ENCODE assay signal across 16 cellular contexts in the genomic region with DNA sequence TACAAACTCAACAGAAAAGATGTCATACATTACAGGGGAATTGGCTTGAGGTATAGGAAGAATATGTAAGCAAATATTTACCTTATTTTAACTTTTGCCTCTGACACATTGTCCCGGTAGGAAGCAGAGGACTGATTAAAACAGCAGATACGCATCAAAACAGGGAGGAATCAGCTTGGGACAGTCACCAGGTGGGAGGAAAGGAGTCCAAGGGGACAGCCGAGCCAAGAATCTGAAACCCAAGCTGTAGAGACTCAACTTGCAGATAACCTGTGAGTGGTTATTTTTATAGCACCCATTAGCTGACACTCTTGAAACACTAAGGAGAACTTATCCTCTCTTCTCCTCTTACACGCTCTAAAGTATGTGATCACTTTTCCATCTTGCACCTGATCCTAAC. TPM values are rescaled to one million over a fixed set of nuclear protein-coding genes. Genes with fewer than 3 reads are reported as not detected.
DNase-seq lines count a peak whose midpoint lies in the region; ATAC-seq and TF ChIP-seq lines count a peak whose summit lies in the region.
"Had no signal": no experiment of that assay in that cellular context is flagged by ENCODE, and none has a peak within 500 bp of the region (broad histone marks: within the 10 kb centered on the region; RNA-seq: fewer than 3 reads in every experiment).

No MANE protein-coding gene starts in this region.

- TF ChIP-seq CTCF in left ventricle myocardium inferior (IDR thresholded peaks at IDR 0.05; ENCODE audit: borderline replicate concordance) (no peak), heart right ventricle (IDR thresholded peaks at IDR 0.05) (no peak), PC-3 (conservative IDR thresholded peaks at IDR 0.05; ENCODE audit: low read depth, low read length) (no peak), thoracic aorta (IDR thresholded peaks at IDR 0.05) (no peak)

- H3F3A ChIP-seq in PC-3 (ENCODE audit: low read length, unreplicated experiment): no peaks in the 10 kb centered on the region

- no peak overlapping the region for H2AFZ ChIP-seq in PC-3 (ENCODE audit: low read length)

- H3K27me3 ChIP-seq in left ventricle myocardium inferior (ENCODE audit: low read depth) (no peaks in the 10 kb centered on the region), heart right ventricle (no peaks in the 10 kb centered on the region), PC-3 (ENCODE audit: low read length) (peaks cover 44% of the 10 kb centered on the region), thoracic aorta (replicated peaks; ENCODE audit: insufficient read depth) (no peaks in the 10 kb centered on the region)
- H3K27me3 ChIP-seq: BLaER1 had no signal

- no peaks in the 10 kb centered on the region for H3K79me2 ChIP-seq in PC-3 (ENCODE audit: low read length)

- no peak for DNase-seq in left ventricle myocardium inferior
- DNase-seq in heart right ventricle: no peak
- peak; percentile 63 for DNase-seq in PC-3
- DNase-seq in thoracic aorta (ENCODE audit: low spot score): no peak
- DNase-seq in activated CD4-positive, alpha-beta T cell treated with anti-CD3 and anti-CD28 coated beads for 4 hours: no peak
- DNase-seq in GDM1 (lab: John Stamatoyannopoulos, UW): no peak
- DNase-seq in activated CD4-positive, alpha-beta T cell treated with anti-CD3 and anti-CD28 coated beads for 1 hour: no peak
- DNase-seq: 8988T; CD8-positive, alpha-beta T cell; DMS79 treated with DMSO at 0.1 percent for 48 hours; GOT3; H7 had no signal

- no peaks in the 10 kb centered on the region for H3K9me3 ChIP-seq in left ventricle myocardium inferior (replicated peaks)
- H3K9me3 ChIP-seq in heart right ventricle: no peaks in the 10 kb centered on the region
- no peaks in the 10 kb centered on the region for H3K9me3 ChIP-seq in PC-3 (ENCODE audit: low read length)
- H3K9me3 ChIP-seq in thoracic aorta: no peaks in the 10 kb centered on the region

- no peaks in the 10 kb centered on the region for H4K20me1 ChIP-seq in PC-3 (ENCODE audit: low read length)
- H4K20me1 ChIP-seq: BLaER1 had no signal

- H3K27ac ChIP-seq in left ventricle myocardium inferior (replicated peaks) (peak overlapping the region; percentile 34), heart right ventricle (no peak overlapping the region), PC-3 (ENCODE audit: low read length) (no peak overlapping the region), thoracic aorta (peak overlapping the region; percentile 90 to 94)
- H3K27ac ChIP-seq: BLaER1 had no signal

- H3K4me1 ChIP-seq in left ventricle myocardium inferior (peaks cover 74% of the 10 kb centered on the region), heart right ventricle (peaks cover 5 to 64% (median 28%) of the 10 kb centered on the region in 9 donors), PC-3 (ENCODE audit: insufficient read depth, low read length) (peaks cover 5% of the 10 kb centered on the region; the same call in 1 of the 2 replicates), thoracic aorta (ENCODE audit: control insufficient read depth in 1 of 2, low read depth in 2 of 2) (peaks cover 12 to 48% of the 10 kb centered on the region in 2 donors)
- H3K4me1 ChIP-seq: BLaER1 had no signal

- no peak overlapping the region for H3K9ac ChIP-seq in PC-3 (ENCODE audit: low read length)
- H3K9ac ChIP-seq: BLaER1 had no signal

- POLR2A ChIA-PET in PC-3 (lab: Charles Lee; ENCODE audit: unreplicated experiment): no interaction called here

- intact Hi-C loops in left ventricle myocardium inferior (cut with micrococcal nuclease): no loop called here
- intact Hi-C loops in heart right ventricle (cut with DNase I): loop anchor here in 2 of 10 donors (5.0 to 10.0 kb wide), 2 partner anchors 126 to 144 kb away; no protein-coding TSS in a partner anchor
- intact Hi-C loops in PC-3 (cut with micrococcal nuclease): no loop called here

- no peak overlapping the region for H3K4me2 ChIP-seq in PC-3 (ENCODE audit: low read length)
- H3K4me2 ChIP-seq: BLaER1 had no signal

- no TSS peak for BruUV-seq in PC-3 (replicated peaks; lab: Mats Ljungman, UMichigan)

- H3K36me3 ChIP-seq in left ventricle myocardium inferior: no peaks in the 10 kb centered on the region
- H3K36me3 ChIP-seq in heart right ventricle: no peaks in the 10 kb centered on the region
- H3K36me3 ChIP-seq in PC-3 (ENCODE audit: low read depth, low read length): no peaks in the 10 kb centered on the region
- no peaks in the 10 kb centered on the region for H3K36me3 ChIP-seq in thoracic aorta
- H3K36me3 ChIP-seq: BLaER1 had no signal

- WGBS in heart right ventricle, 2 donors: 59 to 71% methylated on average over 4 of the region's 4 CpGs

- H3K4me3 ChIP-seq in left ventricle myocardium inferior (no peak overlapping the region), heart right ventricle (no peak overlapping the region), PC-3 (ENCODE audit: low read length) (no peak overlapping the region), thoracic aorta (no peak overlapping the region)
- H3K4me3 ChIP-seq: BLaER1, GM12878 had no signal

- no peak for ATAC-seq in heart right ventricle
- 0 out of 2 replicates have a peak, but pooled peaks have one; percentile 24 for ATAC-seq in PC-3
- ATAC-seq in thoracic aorta (ENCODE audit: insufficient number of reproducible peaks, low FRiP score, low read depth): no peak
- ATAC-seq: CD8-positive, alpha-beta T cell; GM12878; HCT116 had no signal

- CTCF ChIA-PET in PC-3 (lab: Charles Lee): no interaction called here

- H3K9me2 ChIP-seq in PC-3 (replicated peaks; ENCODE audit: low read length): no peaks in the 10 kb centered on the region

RNA-seq across cellular contexts. Expression of a gene that starts 22.3 kb away (rescaled TPM):
- 120 TPM for total RNA-seq in left ventricle myocardium inferior
- 100 to 1,000 TPM in 3 of 10 donors, 10 to 100 TPM in 7; 41.6 to 117 (median 89.0) TPM for total RNA-seq in heart right ventricle
- 10 to 100 TPM in 1 of 2 donors, 1 to 10 TPM in 1; 9.0 to 24.1 TPM for polyA plus RNA-seq in heart right ventricle
- 2.0 and 2.9 TPM in 2 replicates for total RNA-seq in PC-3 (2014; rRNA removed)
- 10 to 100 TPM in 1 of 2 donors, 1 to 10 TPM in 1; 4.5 to 15.7 TPM for total RNA-seq in thoracic aorta
- total RNA-seq: HT-29 had no signal

Comparison
In these comparisons a context has a peak if more than half of its experiments do, and no peak if none do; other contexts are left out.
1. H3K27ac ChIP-seq: peak in left ventricle myocardium inferior (single experiment) and thoracic aorta (2 of 2); none in heart right ventricle (0 of 10) and PC-3 (single experiment).